In the genomic region with DNA sequence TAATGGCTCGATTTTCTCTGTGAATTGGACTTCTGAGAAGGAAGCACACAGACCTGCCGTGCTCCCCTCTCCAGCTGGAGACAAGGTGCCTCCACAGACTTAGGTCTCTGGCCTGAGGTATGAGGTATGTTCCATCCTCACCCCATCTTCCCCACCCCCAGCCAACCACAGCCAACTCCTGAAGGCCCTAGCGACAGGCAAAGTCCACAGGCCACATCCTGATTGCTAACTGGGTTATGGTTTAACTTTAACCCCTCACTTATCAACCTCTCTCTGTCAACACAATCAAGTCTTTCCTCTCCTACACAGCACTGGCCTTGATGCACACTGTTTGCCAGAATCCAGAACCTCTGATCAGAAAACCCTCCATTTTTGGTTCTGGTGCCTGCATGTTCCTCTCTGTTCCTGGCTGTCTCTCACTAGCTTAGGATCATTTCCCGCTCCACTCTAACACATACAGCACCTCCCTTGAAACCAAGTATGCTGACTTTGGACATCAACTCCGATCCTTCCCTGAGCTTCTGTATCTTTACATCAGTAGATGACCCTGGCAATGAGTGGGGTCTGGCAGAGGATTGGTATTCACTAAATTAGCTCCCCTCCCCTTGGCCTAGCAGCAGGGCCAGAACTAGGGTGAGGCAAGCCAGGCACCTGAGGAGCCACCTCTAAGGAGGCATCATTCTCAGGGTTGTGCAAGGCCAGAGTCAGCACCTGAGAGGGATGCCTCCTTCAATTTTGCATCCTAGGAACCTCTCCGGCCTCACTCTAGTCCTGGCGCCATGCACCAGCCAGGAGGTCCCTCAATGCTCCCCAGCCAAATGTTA, we compare ENCODE assay signal across 11 cellular contexts. TPM values are rescaled to one million over a fixed set of nuclear protein-coding genes. Genes with fewer than 3 reads are reported as not detected.
DNase-seq lines count a peak whose midpoint lies in the region; ATAC-seq and TF ChIP-seq lines count a peak whose summit lies in the region.
"Had no signal": no experiment of that assay in that cellular context is flagged by ENCODE, and none has a peak within 500 bp of the region (broad histone marks: within the 10 kb centered on the region; RNA-seq: fewer than 3 reads in every experiment).

No MANE protein-coding gene starts in this region.

- H2AFZ ChIP-seq in MM.1S (ENCODE audit: low read length): no peak overlapping the region

- no peaks in the 10 kb centered on the region for H3K9me3 ChIP-seq in CD8-positive, alpha-beta T cell (ENCODE audit: low read length)
- H3K9me3 ChIP-seq in BE2C (no peaks in the 10 kb centered on the region), MM.1S (replicated peaks; ENCODE audit: insufficient read depth, low read length) (no peaks in the 10 kb centered on the region)
- H3K9me3 ChIP-seq: psoas muscle had no signal

- peak overlapping the region; percentile 27 for H3K27ac ChIP-seq in CD8-positive, alpha-beta T cell (ENCODE audit: low read depth, low read length)
- no peak overlapping the region for H3K27ac ChIP-seq in MM.1S (ENCODE audit: low read length)
- H3K27ac ChIP-seq: psoas muscle, VCaP had no signal

- no peaks in the 10 kb centered on the region for H3K79me2 ChIP-seq in MM.1S (ENCODE audit: low read length)

- H3K9ac ChIP-seq in MM.1S (ENCODE audit: low read length): no peak overlapping the region

- no peak for TF ChIP-seq CTCF in CD8-positive, alpha-beta T cell (IDR thresholded peaks at IDR 0.05)
- no peak for TF ChIP-seq CTCF in BE2C (IDR thresholded peaks at IDR 0.05; ENCODE audit: low read depth, low read length)
- no peak for TF ChIP-seq CTCF in MM.1S (IDR thresholded peaks at IDR 0.05; ENCODE audit: low read length)

- H3K36me3 Mint-ChIP-seq in CD8-positive, alpha-beta T cell: peaks cover 47% of the 10 kb centered on the region
- H3K36me3 Mint-ChIP-seq in activated CD8-positive, alpha-beta memory T cell treated with anti-CD3 and anti-CD28 coated beads, Interleukin-2, amount 10 ng/mL, durations not matched to agents 7 days and 5 days: peaks cover 38% of the 10 kb centered on the region

- H3K4me3 ChIP-seq in CD8-positive, alpha-beta T cell (ENCODE audit: low read depth, low read length): no peak overlapping the region
- H3K4me3 ChIP-seq in BE2C (ENCODE audit: low read depth, low read length): no peak overlapping the region
- H3K4me3 ChIP-seq in MM.1S (ENCODE audit: low read length): no peak overlapping the region
- H3K4me3 ChIP-seq: psoas muscle had no signal

- CTCF ChIA-PET in CD8-positive, alpha-beta T cell (lab: Charles Lee): interaction anchor here (0.7 to 1.9 kb wide), 24 partner anchors 10 to 285 kb away, joined by 3 to 14 read pairs (median 4); a partner anchor contains a TSS
- CTCF ChIA-PET in activated CD8-positive, alpha-beta memory T cell treated with anti-CD3 and anti-CD28 coated beads, Interleukin-2, amount 10 ng/mL, durations not matched to agents 7 days and 5 days (lab: Charles Lee): interaction anchor here (0.8 to 2.1 kb wide), 28 partner anchors 11 to 395 kb away, joined by 3 to 29 read pairs (median 4); a partner anchor contains a TSS

- peaks cover 17% of the 10 kb centered on the region for H3K36me3 ChIP-seq in CD8-positive, alpha-beta T cell (ENCODE audit: insufficient read depth, low read length)
- H3K36me3 ChIP-seq in BE2C (no peaks in the 10 kb centered on the region), MM.1S (replicated peaks; ENCODE audit: insufficient read depth, low read length) (no peaks in the 10 kb centered on the region)

- ATAC-seq in CD8-positive, alpha-beta T cell: peak; percentile 41
- ATAC-seq in HG03175 (IDR thresholded peaks at IDR 0.05; ENCODE audit: unreplicated experiment): peak; percentile 67
- peak; percentile 57 for ATAC-seq in activated CD8-positive, alpha-beta memory T cell treated with anti-CD3 and anti-CD28 coated beads, Interleukin-2, amount 10 ng/mL, durations not matched to agents 7 days and 5 days
- ATAC-seq: psoas muscle had no signal

- POLR2A ChIA-PET in CD8-positive, alpha-beta T cell (lab: Charles Lee): interaction anchor here (0.7 to 2.1 kb wide), 21 partner anchors 11 to 142 kb away, joined by 3 to 18 read pairs (median 4); a partner anchor contains a TSS

- H3K9me3 Mint-ChIP-seq in CD8-positive, alpha-beta T cell: no peaks in the 10 kb centered on the region
- no peaks in the 10 kb centered on the region for H3K9me3 Mint-ChIP-seq in activated CD8-positive, alpha-beta memory T cell treated with anti-CD3 and anti-CD28 coated beads, Interleukin-2, amount 10 ng/mL, durations not matched to agents 7 days and 5 days (ENCODE audit: low read depth)

- no peaks in the 10 kb centered on the region for H3K27me3 ChIP-seq in CD8-positive, alpha-beta T cell (ENCODE audit: insufficient read depth, low read length)
- H3K27me3 ChIP-seq in BE2C (peaks cover 28% of the 10 kb centered on the region), MM.1S (replicated peaks; ENCODE audit: insufficient read depth, low read length) (peaks cover 15% of the 10 kb centered on the region; the same call in 1 of the 2 replicates)

- no peaks in the 10 kb centered on the region for H3K9me2 ChIP-seq in MM.1S (replicated peaks; ENCODE audit: insufficient read depth, low read length)

- no peaks in the 10 kb centered on the region for H3K27me3 Mint-ChIP-seq in CD8-positive, alpha-beta T cell (ENCODE audit: low read depth)
- no peaks in the 10 kb centered on the region for H3K27me3 Mint-ChIP-seq in activated CD8-positive, alpha-beta memory T cell treated with anti-CD3 and anti-CD28 coated beads, Interleukin-2, amount 10 ng/mL, durations not matched to agents 7 days and 5 days

- no peak overlapping the region for H3K4me2 ChIP-seq in MM.1S (ENCODE audit: low read depth, low read length)

- no peak overlapping the region for H3K4me3 Mint-ChIP-seq in CD8-positive, alpha-beta T cell
- no peak overlapping the region for H3K4me3 Mint-ChIP-seq in activated CD8-positive, alpha-beta memory T cell treated with anti-CD3 and anti-CD28 coated beads, Interleukin-2, amount 10 ng/mL, durations not matched to agents 7 days and 5 days

- no peaks in the 10 kb centered on the region for H3F3A ChIP-seq in MM.1S (ENCODE audit: insufficient read depth, low read length)

- peaks cover 78% of the 10 kb centered on the region for H3K4me1 ChIP-seq in CD8-positive, alpha-beta T cell (ENCODE audit: insufficient read depth, low read length)
- no peaks in the 10 kb centered on the region for H3K4me1 ChIP-seq in BE2C
- peaks cover 6% of the 10 kb centered on the region; the same call in 1 of the 2 replicates for H3K4me1 ChIP-seq in MM.1S (ENCODE audit: low read length)

- H3K4me1 Mint-ChIP-seq in CD8-positive, alpha-beta T cell (ENCODE audit: low read depth): peaks cover 37% of the 10 kb centered on the region
- peaks cover 40% of the 10 kb centered on the region for H3K4me1 Mint-ChIP-seq in activated CD8-positive, alpha-beta memory T cell treated with anti-CD3 and anti-CD28 coated beads, Interleukin-2, amount 10 ng/mL, durations not matched to agents 7 days and 5 days

- intact Hi-C loops in CD8-positive, alpha-beta T cell (cut with DNase I, micrococcal nuclease): loop anchor here in 1 of 2 experiments (2.0 kb wide), 1 partner anchor 14 kb away; no protein-coding TSS in a partner anchor

- no peak overlapping the region for H3K27ac Mint-ChIP-seq in CD8-positive, alpha-beta T cell
- no peak overlapping the region for H3K27ac Mint-ChIP-seq in activated CD8-positive, alpha-beta memory T cell treated with anti-CD3 and anti-CD28 coated beads, Interleukin-2, amount 10 ng/mL, durations not matched to agents 7 days and 5 days

- DNase-seq in CD8-positive, alpha-beta T cell: peak in 6 of 7 experiments; percentile 52 to 79 (median 65)
- peak; percentile 95 for DNase-seq in activated CD8-positive, alpha-beta memory T cell treated with anti-CD3 and anti-CD28 coated beads, Interleukin-2, amount 10 ng/mL, durations not matched to agents 7 days and 5 days
- DNase-seq in left kidney (ENCODE audit: low read depth, low spot score): peak; percentile 36
- no peak for DNase-seq in EL
- no peak for DNase-seq in NCI-H524 treated with DMSO at 0.1 percent for 48 hours (lab: John Stamatoyannopoulos, UW)
- no peak for DNase-seq in BE2C
- DNase-seq in MM.1S: no peak
- DNase-seq: psoas muscle had no signal

- no peaks in the 10 kb centered on the region for H4K20me1 ChIP-seq in MM.1S (ENCODE audit: insufficient read depth, low read length)

RNA-seq across cellular contexts. Expression of a gene that starts 22.0 kb away (rescaled TPM):
- 10 to 100 TPM; 38.4 to 40.4 TPM for total RNA-seq in CD8-positive, alpha-beta T cell
- total RNA-seq in activated CD8-positive, alpha-beta memory T cell treated with anti-CD3 and anti-CD28 coated beads, Interleukin-2, amount 10 ng/mL, durations not matched to agents 7 days and 5 days: 100 to 1,000 TPM; 139 to 142 TPM
- polyA plus RNA-seq in BE2C (2012; ENCODE audit: insufficient read depth, insufficient read length, low read depth): not detected
- total RNA-seq: LHCN-M2 had no signal

RNA-seq across cellular contexts. Expression of a gene that starts 26.4 kb away (rescaled TPM):
- total RNA-seq in CD8-positive, alpha-beta T cell: not detected
- not detected for total RNA-seq in activated CD8-positive, alpha-beta memory T cell treated with anti-CD3 and anti-CD28 coated beads, Interleukin-2, amount 10 ng/mL, durations not matched to agents 7 days and 5 days
- 0.08 TPM for polyA plus RNA-seq in BE2C (2012; ENCODE audit: insufficient read depth, insufficient read length, low read depth)
- total RNA-seq: LHCN-M2 had no signal

RNA-seq across cellular contexts. Expression of a gene that starts 49.4 kb away (rescaled TPM):
- 10 to 100 TPM; 15.3 to 16.8 TPM for total RNA-seq in CD8-positive, alpha-beta T cell
- 10 to 100 TPM; 20.4 to 28.4 TPM for total RNA-seq in activated CD8-positive, alpha-beta memory T cell treated with anti-CD3 and anti-CD28 coated beads, Interleukin-2, amount 10 ng/mL, durations not matched to agents 7 days and 5 days
- 1.2 TPM for polyA plus RNA-seq in BE2C (2012; ENCODE audit: insufficient read depth, insufficient read length, low read depth)
- total RNA-seq: LHCN-M2 had no signal

RNA-seq across cellular contexts. Expression of a gene that starts 50.2 kb away (rescaled TPM):
- not detected for total RNA-seq in CD8-positive, alpha-beta T cell
- total RNA-seq in activated CD8-positive, alpha-beta memory T cell treated with anti-CD3 and anti-CD28 coated beads, Interleukin-2, amount 10 ng/mL, durations not matched to agents 7 days and 5 days: under 1 TPM in 1 of 2 experiments, not detected in 1; 0.54 TPM
- polyA plus RNA-seq in BE2C (2012; ENCODE audit: insufficient read depth, insufficient read length, low read depth): 0.29 TPM
- total RNA-seq: LHCN-M2 had no signal

Comparison
In these comparisons a context has a peak if more than half of its experiments do, and no peak if none do; other contexts are left out.
1. DNase-seq: peak in CD8-positive, alpha-beta T cell (6 of 7), activated CD8-positive, alpha-beta memory T cell treated with anti-CD3 and anti-CD28 coated beads, Interleukin-2, amount 10 ng/mL, durations not matched to agents 7 days and 5 days (single experiment) and left kidney (single experiment); none in EL (single experiment), NCI-H524 treated with DMSO at 0.1 percent for 48 hours (single experiment), BE2C (single experiment) and MM.1S (single experiment).
2. Peak in every context shown above with its lines, with median percentiles within 50 percentile points of each other: ATAC-seq.